In the genomic region with DNA sequence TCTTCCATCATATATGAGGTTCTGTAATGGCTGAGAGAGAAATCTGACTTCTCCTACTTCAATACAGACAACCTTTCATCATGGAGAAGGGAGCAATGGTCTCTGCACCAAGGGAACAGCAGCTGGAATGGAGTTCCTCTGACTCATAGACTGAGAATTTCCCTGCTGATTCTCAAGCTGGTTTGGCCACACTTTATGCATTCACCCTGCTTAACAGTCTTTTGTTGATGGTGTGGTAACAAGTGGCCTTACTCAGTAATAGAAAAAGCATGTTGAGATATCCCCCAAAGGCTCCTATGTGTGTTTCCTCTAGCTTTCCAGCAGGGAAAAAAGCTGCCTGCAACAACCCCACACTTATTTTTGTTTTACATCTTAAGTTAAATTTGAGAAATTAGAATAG, we compare ENCODE assay signal across 11 cellular contexts.
DNase-seq lines count a peak whose midpoint lies in the region; ATAC-seq, FAIRE-seq and TF ChIP-seq lines count a peak whose summit lies in the region.
"Had no signal": no experiment of that assay in that cellular context is flagged by ENCODE, and none has a peak within 500 bp of the region (broad histone marks: within the 10 kb centered on the region; RNA-seq: fewer than 3 reads in every experiment).

No MANE protein-coding gene starts in this region.

- no peaks in the 10 kb centered on the region for H3K27me3 ChIP-seq in IMR-90 (ENCODE audit: control insufficient read depth, insufficient read depth, low read length)
- H3K27me3 ChIP-seq: adrenal gland had no signal

- peak overlapping the region; percentile 99; the same call in 1 of the 2 replicates for H3K14ac ChIP-seq in IMR-90 (replicated peaks; ENCODE audit: low read depth, low read length)

- no peak overlapping the region for H3K27ac Mint-ChIP-seq in activated naive CD4-positive, alpha-beta T cell treated with anti-CD3 and anti-CD28 coated beads, Interleukin-2, amount 10 ng/mL, durations not matched to agents 7 days and 5 days

- peaks cover 27% of the 10 kb centered on the region for H3K4me1 ChIP-seq in IMR-90 (ENCODE audit: control insufficient read depth, insufficient read depth, low read length)

- dilution Hi-C loops in IMR-90 (cut with HindIII; ENCODE audit: low sequenced_read_pairs, unreplicated experiment), result no loop called here

- peaks cover 15 to 60% of the 10 kb centered on the region in 2 experiments; a peak in 3 of 4 replicates for H3K79me1 ChIP-seq in IMR-90 (ENCODE audit: low read depth in 1 of 2, low read length in 2 of 2)

- CTCF ChIA-PET in IMR-90 (lab: Yijun Ruan, JAX), result interaction anchor here (0.9 kb wide), 1 partner anchor 193 kb away, joined by 3 read pairs; no protein-coding TSS in a partner anchor
- CTCF ChIA-PET in activated naive CD4-positive, alpha-beta T cell treated with anti-CD3 and anti-CD28 coated beads, Interleukin-2, amount 10 ng/mL, durations not matched to agents 7 days and 5 days (lab: Charles Lee), result no interaction called here

- no peak overlapping the region for H3K4me3 Mint-ChIP-seq in activated naive CD4-positive, alpha-beta T cell treated with anti-CD3 and anti-CD28 coated beads, Interleukin-2, amount 10 ng/mL, durations not matched to agents 7 days and 5 days

- peak overlapping the region; percentile 97; the same call in 1 of the 2 replicates for H3K18ac ChIP-seq in IMR-90 (ENCODE audit: low read depth, low read length)

- no peaks in the 10 kb centered on the region for H3K9me3 Mint-ChIP-seq in activated naive CD4-positive, alpha-beta T cell treated with anti-CD3 and anti-CD28 coated beads, Interleukin-2, amount 10 ng/mL, durations not matched to agents 7 days and 5 days

- no peaks in the 10 kb centered on the region for H4K20me1 ChIP-seq in IMR-90 (ENCODE audit: insufficient read depth, low read length)

- BruUV-seq in IMR-90 (replicated peaks; lab: Mats Ljungman, UMichigan), result TSS peak; percentile 14

- peak overlapping the region; percentile 100 for H2BK5ac ChIP-seq in IMR-90 (ENCODE audit: low read depth, low read length, poor library complexity, severe bottlenecking)

- H3K56ac ChIP-seq in IMR-90 (ENCODE audit: extremely low read depth, insufficient read depth, low read length), result peak overlapping the region; percentile 96

- H2BK120ac ChIP-seq in IMR-90 (ENCODE audit: low read depth, low read length), result peak overlapping the region; percentile 99

- peak; percentile 34; the same call in 1 of the 2 replicates for TF ChIP-seq CTCF in IMR-90 (conservative IDR thresholded peaks at IDR 0.05; ENCODE audit: low read depth, low read length)

- peak overlapping the region; percentile 16; the same call in 1 of the 2 replicates for H3K9ac ChIP-seq in IMR-90 (ENCODE audit: low read depth, low read length)

- peak overlapping the region; percentile 99; the same call in 1 of the 2 replicates for H3K4ac ChIP-seq in IMR-90 (ENCODE audit: low read depth, low read length)

- no peak for FAIRE-seq in GM12891 (lab: Jason Lieb, UNC)

- peak overlapping the region; percentile 83; the same call in 1 of the 2 replicates for H4K5ac ChIP-seq in IMR-90 (ENCODE audit: low read depth, low read length)

- no peak overlapping the region for H3K4me2 ChIP-seq in IMR-90 (ENCODE audit: low read depth, low read length)

- no peak overlapping the region for H2AK9ac ChIP-seq in IMR-90 (replicated peaks; ENCODE audit: low read depth, low read length, poor library complexity)

- POLR2A ChIA-PET in IMR-90 (lab: Charles Lee; ENCODE audit: unreplicated experiment), result interaction anchor here (0.5 to 1.3 kb wide), 2 partner anchors 14 to 52 kb away, joined by 4 to 6 read pairs; no protein-coding TSS in a partner anchor

- H2BK20ac ChIP-seq in IMR-90 (ENCODE audit: low read depth, low read length), result peak overlapping the region; percentile 99

- peak; percentile 87 for DNase-seq in AG08395 (ENCODE audit: low spot score)
- DNase-seq in IMR-90, result peak; percentile 100
- peak; percentile 15 to 92 for DNase-seq in dermis microvascular lymphatic vessel endothelial cell (ENCODE audit: low read depth in 2 of 2)
- peak; percentile 41 to 97 for DNase-seq in lung microvascular endothelial cell (ENCODE audit: low read depth in 2 of 2)
- no peak for DNase-seq in activated CD4-positive, CD25-positive, alpha-beta regulatory T cell treated with anti-CD3 and anti-CD28 coated beads, Interleukin-2, amount 50 U/mL, for 72 hours
- no peak for DNase-seq in GM12891 (ENCODE audit: insufficient read length, low spot score)
- no peak for DNase-seq in activated naive CD4-positive, alpha-beta T cell treated with anti-CD3 and anti-CD28 coated beads, Interleukin-2, amount 10 ng/mL, durations not matched to agents 7 days and 5 days
- no peak for DNase-seq in NCI-H748 treated with DMSO at 0.1 percent for 48 hours (lab: John Stamatoyannopoulos, UW)
- DNase-seq: KG1, T-helper 2 cell had no signal

- peak overlapping the region; percentile 97 for H3K23ac ChIP-seq in IMR-90 (ENCODE audit: low read depth, low read length)

- in situ Hi-C loops in IMR-90 (cut with MboI; ENCODE audit: low sequenced_read_pairs), result no loop called here

- intact Hi-C loops in IMR-90 (cut with micrococcal nuclease), result loop anchor here (1.0 to 5.0 kb wide), 2 partner anchors 14 to 189 kb away; no protein-coding TSS in a partner anchor

- H4K91ac ChIP-seq in IMR-90 (ENCODE audit: insufficient read depth, low read depth, low read length), result peak overlapping the region; percentile 99

- H2AFZ ChIP-seq in IMR-90 (replicated peaks; ENCODE audit: low read length, poor library complexity), result no peak overlapping the region

- H2AK5ac ChIP-seq in IMR-90 (ENCODE audit: low read depth, low read length), result peak overlapping the region; percentile 39; the same call in 1 of the 2 replicates

- peaks cover 14% of the 10 kb centered on the region for H3K9me1 ChIP-seq in IMR-90 (ENCODE audit: insufficient read depth, low read length)

- ATAC-seq in IMR-90 (ENCODE audit: low read depth), result peak; percentile 83

- H4K8ac ChIP-seq in IMR-90 (ENCODE audit: low read depth in 2 of 2, low read length in 2 of 2), result peak overlapping the region; percentile 87 to 99

- no peaks in the 10 kb centered on the region for H3K36me3 Mint-ChIP-seq in activated naive CD4-positive, alpha-beta T cell treated with anti-CD3 and anti-CD28 coated beads, Interleukin-2, amount 10 ng/mL, durations not matched to agents 7 days and 5 days

- no peaks in the 10 kb centered on the region for H3K9me3 ChIP-seq in IMR-90 (ENCODE audit: control insufficient read depth, insufficient read depth, low read length)
- H3K9me3 ChIP-seq: adrenal gland had no signal

- peak overlapping the region; percentile 94; the same call in 1 of the 3 replicates for H2BK15ac ChIP-seq in IMR-90 (ENCODE audit: low read depth, low read length)

- peak overlapping the region; percentile 5; the same call in 1 of the 2 replicates for H3K27ac ChIP-seq in IMR-90 (ENCODE audit: insufficient read depth, low read length)
- H3K27ac ChIP-seq: adrenal gland had no signal

- no peaks in the 10 kb centered on the region for H3K4me1 Mint-ChIP-seq in activated naive CD4-positive, alpha-beta T cell treated with anti-CD3 and anti-CD28 coated beads, Interleukin-2, amount 10 ng/mL, durations not matched to agents 7 days and 5 days

- H3K27me3 Mint-ChIP-seq in activated naive CD4-positive, alpha-beta T cell treated with anti-CD3 and anti-CD28 coated beads, Interleukin-2, amount 10 ng/mL, durations not matched to agents 7 days and 5 days, result peaks cover 5% of the 10 kb centered on the region

- TF ChIP-seq POLR2A in IMR-90 (IDR thresholded peaks at IDR 0.05; ENCODE audit: low read depth, low read length) (no peak; the same call in 1 of the 2 replicates), GM12891 (IDR thresholded peaks at IDR 0.05; ENCODE audit: low read depth, low read length) (no peak)

- no peak overlapping the region for H3K4me3 ChIP-seq in IMR-90 (ENCODE audit: insufficient read depth, low read depth, low read length)
- H3K4me3 ChIP-seq: adrenal gland had no signal

- TF ChIP-seq RAD21 in IMR-90 (IDR thresholded peaks at IDR 0.05; ENCODE audit: low read length), result peak; percentile 40

- 0 out of 2 replicates have a peak, but pooled peaks cover 3% of the 10 kb centered on the region for H3K36me3 ChIP-seq in IMR-90 (ENCODE audit: control insufficient read depth, insufficient read depth, low read length)
- H3K36me3 ChIP-seq: adrenal gland had no signal

TF ChIP-seq in IMR-90, 13 proteins besides CTCF, POLR2A, EP300 and RAD21 (continues in another document):
- TF ChIP-seq CEBPB (IDR thresholded peaks at IDR 0.05; ENCODE audit: low read depth, low read length), result peak; percentile 84
- TF ChIP-seq, protein P1, sequence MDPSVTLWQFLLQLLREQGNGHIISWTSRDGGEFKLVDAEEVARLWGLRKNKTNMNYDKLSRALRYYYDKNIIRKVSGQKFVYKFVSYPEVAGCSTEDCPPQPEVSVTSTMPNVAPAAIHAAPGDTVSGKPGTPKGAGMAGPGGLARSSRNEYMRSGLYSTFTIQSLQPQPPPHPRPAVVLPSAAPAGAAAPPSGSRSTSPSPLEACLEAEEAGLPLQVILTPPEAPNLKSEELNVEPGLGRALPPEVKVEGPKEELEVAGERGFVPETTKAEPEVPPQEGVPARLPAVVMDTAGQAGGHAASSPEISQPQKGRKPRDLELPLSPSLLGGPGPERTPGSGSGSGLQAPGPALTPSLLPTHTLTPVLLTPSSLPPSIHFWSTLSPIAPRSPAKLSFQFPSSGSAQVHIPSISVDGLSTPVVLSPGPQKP (IDR thresholded peaks at IDR 0.05; ENCODE audit: borderline replicate concordance, low read depth, low read length), result no peak
- peak; percentile 88 for TF ChIP-seq FOS (IDR thresholded peaks at IDR 0.05; ENCODE audit: low read depth, low read length)
- 0 out of 2 replicates have a peak, but pooled peaks have one; percentile 27 for TF ChIP-seq CHD1 (IDR thresholded peaks at IDR 0.05; ENCODE audit: low read depth, low read length)
- peak; percentile 29; the same call in 1 of the 2 replicates for TF ChIP-seq BHLHE40 (IDR thresholded peaks at IDR 0.05; ENCODE audit: low read depth, low read length)

TF ChIP-seq in GM12891, 5 proteins besides CTCF, POLR2A, EP300 and RAD21:
- TF ChIP-seq SPI1 (IDR thresholded peaks at IDR 0.05; ENCODE audit: low read depth, low read length), result no peak
- TF ChIP-seq TAF1 (IDR thresholded peaks at IDR 0.05; ENCODE audit: low read depth, low read length), result no peak
- TF ChIP-seq POLR2AphosphoS5 (IDR thresholded peaks at IDR 0.05; ENCODE audit: low read depth, low read length), result no peak
- TF ChIP-seq PAX5 (IDR thresholded peaks at IDR 0.05; ENCODE audit: insufficient read depth, low read length, severe bottlenecking), result no peak
- no peak for TF ChIP-seq POU2F2 (IDR thresholded peaks at IDR 0.05; ENCODE audit: low read depth, low read length)

Comparison
In these comparisons a context has a peak if more than half of its experiments do, and no peak if none do; other contexts are left out.
1. DNase-seq: peak in AG08395 (single experiment), IMR-90 (single experiment), dermis microvascular lymphatic vessel endothelial cell (2 of 2) and lung microvascular endothelial cell (2 of 2); none in activated CD4-positive, CD25-positive, alpha-beta regulatory T cell treated with anti-CD3 and anti-CD28 coated beads, Interleukin-2, amount 50 U/mL, for 72 hours (single experiment), GM12891 (single experiment), activated naive CD4-positive, alpha-beta T cell treated with anti-CD3 and anti-CD28 coated beads, Interleukin-2, amount 10 ng/mL, durations not matched to agents 7 days and 5 days (single experiment) and NCI-H748 treated with DMSO at 0.1 percent for 48 hours (single experiment).